ENCODE assay signal across 30 cellular contexts in genomic region chr2:33001823-33002222, GRCh38.
"Had no signal": no experiment of that assay in that cellular context is flagged by ENCODE, and none has a peak within 500 bp of the region (broad histone marks: within the 10 kb centered on the region; RNA-seq: fewer than 3 reads in every experiment).

No MANE protein-coding gene starts in this region.

- H3K4me1 ChIP-seq: ascending aorta had no signal

- DNase-seq: activated B cell treated with CpG ODN at 0.5 μM for 24 hours; activated CD4-positive, alpha-beta memory T cell treated with anti-CD3 and anti-CD28 coated beads for 36 hours; activated CD4-positive, alpha-beta T cell treated with anti-CD3 and anti-CD28 coated beads for 4 hours; activated CD4-positive, alpha-beta T cell treated with anti-CD3 and anti-CD28 coated beads, Interleukin-2, amount 10 ng/mL, durations not matched to agents 24 days and 14 days; activated CD4-positive, alpha-beta T cell treated with anti-CD3 and anti-CD28 coated beads, Interleukin-2, amount 50 U/mL, for 1 hour; activated CD4-positive, alpha-beta T cell treated with anti-CD3 and anti-CD28 coated beads, Interleukin-2, amount 50 U/mL, for 4 hours; activated CD4-positive, CD25-positive, alpha-beta regulatory T cell treated with anti-CD3 and anti-CD28 coated beads, Interleukin-2, amount 50 U/mL, for 72 hours; activated CD8-positive, alpha-beta memory T cell treated with anti-CD3 and anti-CD28 coated beads, Interleukin-2, amount 50 U/mL, for 48 hours; activated CD8-positive, alpha-beta T cell treated with anti-CD3 and anti-CD28 coated beads for 36 hours; activated effector memory CD4-positive, alpha-beta T cell treated with Interleukin-2 at 50 U/mL for 16 hours; activated gamma-delta T cell; activated naive CD4-positive, alpha-beta T cell treated with anti-CD3 and anti-CD28 coated beads, Interleukin-2, amount 10 ng/mL, durations not matched to agents 7 days and 5 days; activated naive CD4-positive, alpha-beta T cell treated with Interleukin-2 at 50 U/mL for 16 hours; activated naive CD8-positive, alpha-beta T cell treated with anti-CD3 and anti-CD28 coated beads, Interleukin-2, amount 10 ng/mL, durations not matched to agents 7 days and 5 days; activated naive CD8-positive, alpha-beta T cell treated with anti-CD3 and anti-CD28 coated beads, Interleukin-2, amount 50 U/mL, for 24 hours; activated T-cell treated with anti-CD3 and anti-CD28 coated beads, Interleukin-2, amount 50 U/mL, for 24 hours; activated T-cell treated with anti-CD3 and anti-CD28 coated beads, Interleukin-2, amount 50 U/mL, for 48 hours; amygdala; anterior cingulate cortex; central memory CD4-positive, alpha-beta T cell; T-helper 2 cell; T-helper 9 cell had no signal

- H3K4me1 Mint-ChIP-seq: activated B cell treated with CpG ODN at 0.5 μM for 24 hours; activated CD4-positive, alpha-beta T cell treated with anti-CD3 and anti-CD28 coated beads, Interleukin-2, amount 10 ng/mL, durations not matched to agents 24 days and 14 days; activated naive CD4-positive, alpha-beta T cell treated with anti-CD3 and anti-CD28 coated beads, Interleukin-2, amount 10 ng/mL, durations not matched to agents 7 days and 5 days; activated naive CD4-positive, alpha-beta T cell treated with anti-CD3 and anti-CD28 coated beads, Interleukin-2, amount 50 U/mL, for 24 hours; activated naive CD8-positive, alpha-beta T cell treated with anti-CD3 and anti-CD28 coated beads, Interleukin-2, amount 10 ng/mL, durations not matched to agents 7 days and 5 days; activated naive CD8-positive, alpha-beta T cell treated with anti-CD3 and anti-CD28 coated beads, Interleukin-2, amount 50 U/mL, for 24 hours; brain had no signal

- H3K9me3 ChIP-seq: ascending aorta had no signal

- H3K36me3 ChIP-seq: ascending aorta had no signal

- ATAC-seq: activated CD8-positive, alpha-beta T cell treated with anti-CD3 and anti-CD28 coated beads for 36 hours; activated naive CD8-positive, alpha-beta T cell treated with anti-CD3 and anti-CD28 coated beads, Interleukin-2, amount 50 U/mL, for 24 hours had no signal

- H3K36me3 Mint-ChIP-seq: activated CD4-positive, alpha-beta memory T cell treated with anti-CD3 and anti-CD28 coated beads for 36 hours; activated naive CD4-positive, alpha-beta T cell treated with anti-CD3 and anti-CD28 coated beads, Interleukin-2, amount 10 ng/mL, durations not matched to agents 7 days and 5 days; activated naive CD4-positive, alpha-beta T cell treated with anti-CD3 and anti-CD28 coated beads, Interleukin-2, amount 50 U/mL, for 24 hours; activated naive CD8-positive, alpha-beta T cell; activated naive CD8-positive, alpha-beta T cell treated with anti-CD3 and anti-CD28 coated beads, Interleukin-2, amount 10 ng/mL, durations not matched to agents 7 days and 5 days; brain had no signal

- H3K27me3 Mint-ChIP-seq: activated B cell treated with CpG ODN at 0.5 μM for 24 hours; activated CD4-positive, alpha-beta memory T cell treated with anti-CD3 and anti-CD28 coated beads for 36 hours; activated CD4-positive, alpha-beta T cell treated with anti-CD3 and anti-CD28 coated beads, Interleukin-2, amount 10 ng/mL, durations not matched to agents 24 days and 14 days; activated CD8-positive, alpha-beta T cell treated with anti-CD3 and anti-CD28 coated beads for 36 hours; activated naive CD4-positive, alpha-beta T cell treated with anti-CD3 and anti-CD28 coated beads, Interleukin-2, amount 10 ng/mL, durations not matched to agents 7 days and 5 days; activated naive CD4-positive, alpha-beta T cell treated with anti-CD3 and anti-CD28 coated beads, Interleukin-2, amount 50 U/mL, for 24 hours; activated naive CD8-positive, alpha-beta T cell; activated naive CD8-positive, alpha-beta T cell treated with anti-CD3 and anti-CD28 coated beads, Interleukin-2, amount 10 ng/mL, durations not matched to agents 7 days and 5 days; activated naive CD8-positive, alpha-beta T cell treated with anti-CD3 and anti-CD28 coated beads, Interleukin-2, amount 50 U/mL, for 24 hours; activated T-cell treated with anti-CD3 and anti-CD28 coated beads, Interleukin-2, amount 50 U/mL, for 24 hours; brain had no signal

- H3K27ac ChIP-seq: ascending aorta, VCaP had no signal

- H3K4me3 ChIP-seq: ascending aorta had no signal

- H3K27me3 ChIP-seq: ascending aorta had no signal

- H3K9me3 Mint-ChIP-seq: activated B cell treated with CpG ODN at 0.5 μM for 24 hours; activated CD4-positive, alpha-beta memory T cell treated with anti-CD3 and anti-CD28 coated beads for 36 hours; activated CD4-positive, alpha-beta T cell treated with anti-CD3 and anti-CD28 coated beads, Interleukin-2, amount 10 ng/mL, durations not matched to agents 24 days and 14 days; activated CD8-positive, alpha-beta T cell treated with anti-CD3 and anti-CD28 coated beads for 36 hours; activated naive CD4-positive, alpha-beta T cell treated with anti-CD3 and anti-CD28 coated beads, Interleukin-2, amount 10 ng/mL, durations not matched to agents 7 days and 5 days; activated naive CD4-positive, alpha-beta T cell treated with anti-CD3 and anti-CD28 coated beads, Interleukin-2, amount 50 U/mL, for 24 hours; activated naive CD8-positive, alpha-beta T cell treated with anti-CD3 and anti-CD28 coated beads, Interleukin-2, amount 10 ng/mL, durations not matched to agents 7 days and 5 days; activated naive CD8-positive, alpha-beta T cell treated with anti-CD3 and anti-CD28 coated beads, Interleukin-2, amount 50 U/mL, for 24 hours; activated T-cell treated with anti-CD3 and anti-CD28 coated beads, Interleukin-2, amount 50 U/mL, for 24 hours; activated T-helper 2 cell treated with anti-CD3 and anti-CD28 coated beads, Interferon-gamma antibody, Interleukin-2, Interleukin-4, amounts not matched to agents 10 μg/mL and 5 μg/mL and 100 μg/mL, durations not matched to agents 14 hours and 24 hours and 36 hours; T-helper 1 cell treated with Interleukin-12 subunit alpha and Interleukin-12 subunit beta and Interleukin-4 antibody, amounts not matched to agents 30 μg/mL and 1 μg/mL, for 36 hours; T-helper 2 cell treated with Interferon-gamma antibody and Interleukin-4, amounts not matched to agents 5 μg/mL and 100 μg/mL, for 36 hours had no signal

- H3K27ac Mint-ChIP-seq: activated B cell treated with CpG ODN at 0.5 μM for 24 hours; activated CD4-positive, alpha-beta memory T cell treated with anti-CD3 and anti-CD28 coated beads for 36 hours; activated CD4-positive, alpha-beta T cell treated with anti-CD3 and anti-CD28 coated beads, Interleukin-2, amount 10 ng/mL, durations not matched to agents 24 days and 14 days; activated CD8-positive, alpha-beta T cell treated with anti-CD3 and anti-CD28 coated beads for 36 hours; activated naive CD4-positive, alpha-beta T cell treated with anti-CD3 and anti-CD28 coated beads, Interleukin-2, amount 10 ng/mL, durations not matched to agents 7 days and 5 days; activated naive CD4-positive, alpha-beta T cell treated with anti-CD3 and anti-CD28 coated beads, Interleukin-2, amount 50 U/mL, for 24 hours; activated naive CD8-positive, alpha-beta T cell; activated naive CD8-positive, alpha-beta T cell treated with anti-CD3 and anti-CD28 coated beads, Interleukin-2, amount 10 ng/mL, durations not matched to agents 7 days and 5 days; activated naive CD8-positive, alpha-beta T cell treated with anti-CD3 and anti-CD28 coated beads, Interleukin-2, amount 50 U/mL, for 24 hours; activated T-cell treated with anti-CD3 and anti-CD28 coated beads, Interleukin-2, amount 50 U/mL, for 24 hours; activated T-helper 2 cell treated with anti-CD3 and anti-CD28 coated beads, Interferon-gamma antibody, Interleukin-2, Interleukin-4, amounts not matched to agents 10 μg/mL and 5 μg/mL and 100 μg/mL, durations not matched to agents 14 hours and 24 hours and 36 hours; brain; T-helper 1 cell treated with Interleukin-12 subunit alpha and Interleukin-12 subunit beta and Interleukin-4 antibody, amounts not matched to agents 30 μg/mL and 1 μg/mL, for 36 hours; T-helper 2 cell treated with Interferon-gamma antibody and Interleukin-4, amounts not matched to agents 5 μg/mL and 100 μg/mL, for 36 hours had no signal

- H3K4me3 Mint-ChIP-seq: activated B cell treated with CpG ODN at 0.5 μM for 24 hours; activated CD4-positive, alpha-beta memory T cell treated with anti-CD3 and anti-CD28 coated beads for 36 hours; activated CD4-positive, alpha-beta T cell treated with anti-CD3 and anti-CD28 coated beads, Interleukin-2, amount 10 ng/mL, durations not matched to agents 24 days and 14 days; activated CD8-positive, alpha-beta T cell treated with anti-CD3 and anti-CD28 coated beads for 36 hours; activated naive CD4-positive, alpha-beta T cell treated with anti-CD3 and anti-CD28 coated beads, Interleukin-2, amount 10 ng/mL, durations not matched to agents 7 days and 5 days; activated naive CD4-positive, alpha-beta T cell treated with anti-CD3 and anti-CD28 coated beads, Interleukin-2, amount 50 U/mL, for 24 hours; activated naive CD8-positive, alpha-beta T cell; activated naive CD8-positive, alpha-beta T cell treated with anti-CD3 and anti-CD28 coated beads, Interleukin-2, amount 10 ng/mL, durations not matched to agents 7 days and 5 days; activated naive CD8-positive, alpha-beta T cell treated with anti-CD3 and anti-CD28 coated beads, Interleukin-2, amount 50 U/mL, for 24 hours; activated T-cell treated with anti-CD3 and anti-CD28 coated beads, Interleukin-2, amount 50 U/mL, for 24 hours; brain; T-helper 1 cell treated with Interleukin-12 subunit alpha and Interleukin-12 subunit beta and Interleukin-4 antibody, amounts not matched to agents 30 μg/mL and 1 μg/mL, for 36 hours; T-helper 2 cell treated with Interferon-gamma antibody and Interleukin-4, amounts not matched to agents 5 μg/mL and 100 μg/mL, for 36 hours had no signal
